Comparison of ENCODE assay signal across 24 cellular contexts in the genomic region with DNA sequence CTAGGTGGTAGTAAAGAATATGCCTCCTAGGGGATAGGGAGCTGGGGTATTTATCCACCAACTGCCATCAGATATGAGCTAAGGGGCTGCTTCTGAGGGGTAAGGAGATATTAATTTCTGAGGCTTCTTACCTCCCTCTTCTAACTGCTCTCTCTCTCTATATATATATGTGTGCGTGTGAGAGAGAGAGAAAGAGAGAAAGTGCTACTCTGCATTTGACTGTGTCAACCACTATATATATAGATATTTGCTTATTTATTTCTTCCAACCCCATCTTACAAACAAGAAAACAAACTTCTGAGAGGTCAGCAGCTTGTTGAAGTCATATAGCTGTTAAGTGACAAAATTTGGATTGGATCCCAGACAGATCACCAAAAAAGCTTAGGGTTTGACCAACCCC. TPM values are rescaled to one million over a fixed set of nuclear protein-coding genes. Genes with fewer than 3 reads are reported as not detected.
"Had no signal": no experiment of that assay in that cellular context is flagged by ENCODE, and none has a peak within 500 bp of the region (broad histone marks: within the 10 kb centered on the region; RNA-seq: fewer than 3 reads in every experiment).

No MANE protein-coding gene starts in this region.

- H3K4me1 ChIP-seq: left ventricle myocardium inferior, prostate gland, thyroid gland had no signal

- H3K27ac Mint-ChIP-seq: activated CD4-positive, alpha-beta T cell treated with anti-CD3 and anti-CD28 coated beads for 36 hours; activated naive CD4-positive, alpha-beta T cell treated with anti-CD3 and anti-CD28 coated beads for 36 hours; mesothelial cell of epicardium; WTC11 had no signal

- H3K36me3 Mint-ChIP-seq: mesothelial cell of epicardium, WTC11 had no signal

- DNase-seq: activated CD4-positive, alpha-beta T cell treated with anti-CD3 and anti-CD28 coated beads for 36 hours; activated CD4-positive, alpha-beta T cell treated with anti-CD3 and anti-CD28 coated beads, Interleukin-2, amount 50 U/mL, for 4 hours; activated CD8-positive, alpha-beta memory T cell treated with anti-CD3 and anti-CD28 coated beads for 24 hours; activated CD8-positive, alpha-beta memory T cell treated with anti-CD3 and anti-CD28 coated beads, Interleukin-2, amount 50 U/mL, for 4 hours; activated naive CD4-positive, alpha-beta T cell treated with anti-CD3 and anti-CD28 coated beads for 36 hours; activated T-cell treated with anti-CD3 and anti-CD28 coated beads, Interleukin-2, amount 50 U/mL, for 4 hours; dermis blood vessel endothelial cell; effector memory CD4-positive, alpha-beta T cell; glutamatergic neuron; kidney glomerular epithelial cell; left ventricle myocardium inferior; naive thymus-derived CD8-positive, alpha-beta T cell; ovary; spleen; stimulated activated CD4-positive, alpha-beta T cell treated with anti-CD3 and anti-CD28 coated beads, Interleukin-4, amount 100 ng/mL, for 1 hour; stimulated activated naive CD4-positive, alpha-beta T cell treated with Interleukin-2 at 50 U/mL for 16 hours; T-helper 9 cell; thyroid gland had no signal

- ATAC-seq: activated CD4-positive, alpha-beta T cell treated with anti-CD3 and anti-CD28 coated beads for 36 hours; activated T-cell treated with anti-CD3 and anti-CD28 coated beads, Interleukin-2, amount 50 U/mL, for 4 hours; esophagus mucosa; naive thymus-derived CD8-positive, alpha-beta T cell; WTC11 had no signal

- H3K4me3 Mint-ChIP-seq: activated CD4-positive, alpha-beta T cell treated with anti-CD3 and anti-CD28 coated beads for 36 hours; activated naive CD4-positive, alpha-beta T cell treated with anti-CD3 and anti-CD28 coated beads for 36 hours; activated T-cell treated with anti-CD3 and anti-CD28 coated beads, Interleukin-2, amount 50 U/mL, for 4 hours; mesothelial cell of epicardium; naive thymus-derived CD8-positive, alpha-beta T cell; WTC11 had no signal

- H3K9me3 ChIP-seq: left ventricle myocardium inferior, ovary, prostate gland, spleen, thyroid gland had no signal

- H3K27ac ChIP-seq: cardiac muscle cell, left ventricle myocardium inferior, ovary, prostate gland, spleen, thyroid gland had no signal

- H3K27me3 ChIP-seq: ovary, thyroid gland had no signal

- H3K4me3 ChIP-seq: cardiac muscle cell, left ventricle myocardium inferior, ovary, prostate gland, spleen, thyroid gland had no signal

- H3K9me3 Mint-ChIP-seq: activated naive CD4-positive, alpha-beta T cell treated with anti-CD3 and anti-CD28 coated beads for 36 hours; activated T-cell treated with anti-CD3 and anti-CD28 coated beads, Interleukin-2, amount 50 U/mL, for 4 hours; mesothelial cell of epicardium; WTC11 had no signal

- H3K36me3 ChIP-seq: cardiac muscle cell, left ventricle myocardium inferior, ovary, prostate gland, spleen, thyroid gland had no signal

RNA-seq across cellular contexts. Expression of gene HEPACAM, which starts 5.9 kb away (rescaled TPM):
- polyA plus RNA-seq: cardiac muscle cell; naive thymus-derived CD8-positive, alpha-beta T cell had no signal

RNA-seq across cellular contexts. Expression of gene HEPN1, which starts 22.7 kb away (rescaled TPM):
- polyA plus RNA-seq: cardiac muscle cell; naive thymus-derived CD8-positive, alpha-beta T cell; ovary; spleen; urinary bladder had no signal
